8 cellular contexts compared by ENCODE assay signal in genomic region chr18:32049393-32050161, GRCh38. TPM values are rescaled to one million over a fixed set of nuclear protein-coding genes. Genes with fewer than 3 reads are reported as not detected.
A peak's percentile ranks its signal among the peaks of the same experiment; 100 is the strongest.
DNase-seq lines count a peak whose midpoint lies in the region; ATAC-seq and TF ChIP-seq lines count a peak whose summit lies in the region.

No MANE protein-coding gene starts in this region.

- peaks cover 39% of the 10 kb centered on the region for H3K4me1 Mint-ChIP-seq in CD8-positive, alpha-beta T cell (ENCODE audit: low read depth)
- H3K4me1 Mint-ChIP-seq in activated CD8-positive, alpha-beta T cell treated with anti-CD3 and anti-CD28 coated beads, Interleukin-2, amount 10 ng/mL, durations not matched to agents 7 days and 5 days (ENCODE audit: low read depth) = peaks cover 51% of the 10 kb centered on the region

- H3K27ac Mint-ChIP-seq in CD8-positive, alpha-beta T cell = peak overlapping the region; percentile 79
- peak overlapping the region; percentile 85 for H3K27ac Mint-ChIP-seq in activated CD8-positive, alpha-beta T cell treated with anti-CD3 and anti-CD28 coated beads, Interleukin-2, amount 10 ng/mL, durations not matched to agents 7 days and 5 days

- H3K27me3 ChIP-seq in CD8-positive, alpha-beta T cell (ENCODE audit: insufficient read depth, low read length) = no peaks in the 10 kb centered on the region
- H3K27me3 ChIP-seq in right atrium auricular region = no peaks in the 10 kb centered on the region

- no peaks in the 10 kb centered on the region for H3K27me3 Mint-ChIP-seq in CD8-positive, alpha-beta T cell (ENCODE audit: low read depth)
- H3K27me3 Mint-ChIP-seq in activated CD8-positive, alpha-beta T cell treated with anti-CD3 and anti-CD28 coated beads, Interleukin-2, amount 10 ng/mL, durations not matched to agents 7 days and 5 days (ENCODE audit: low read depth) = no peaks in the 10 kb centered on the region

- intact Hi-C loops in CD8-positive, alpha-beta T cell (cut with DNase I, micrococcal nuclease) = no loop called here

- peak; percentile 39 for ATAC-seq in CD8-positive, alpha-beta T cell
- peak; percentile 36 for ATAC-seq in HG03159 (IDR thresholded peaks at IDR 0.05; ENCODE audit: unreplicated experiment)
- peak; percentile 67 for ATAC-seq in activated CD8-positive, alpha-beta T cell treated with anti-CD3 and anti-CD28 coated beads, Interleukin-2, amount 10 ng/mL, durations not matched to agents 7 days and 5 days
- ATAC-seq in GM19467 (IDR thresholded peaks at IDR 0.05; ENCODE audit: unreplicated experiment) = no peak
- no peak for ATAC-seq in GM21526 (IDR thresholded peaks at IDR 0.05; ENCODE audit: low FRiP score, unreplicated experiment)

- no peak overlapping the region for H3K4me3 ChIP-seq in CD8-positive, alpha-beta T cell (ENCODE audit: low read depth, low read length)
- no peak overlapping the region for H3K4me3 ChIP-seq in right atrium auricular region

- no peaks in the 10 kb centered on the region for H3K9me3 ChIP-seq in CD8-positive, alpha-beta T cell (ENCODE audit: low read length)
- H3K9me3 ChIP-seq in right atrium auricular region = no peaks in the 10 kb centered on the region

- H3K36me3 ChIP-seq in CD8-positive, alpha-beta T cell (ENCODE audit: insufficient read depth, low read length) = peaks cover 22% of the 10 kb centered on the region
- no peaks in the 10 kb centered on the region for H3K36me3 ChIP-seq in right atrium auricular region

- no peak overlapping the region for H3K27ac ChIP-seq in CD8-positive, alpha-beta T cell (ENCODE audit: low read depth, low read length)
- H3K27ac ChIP-seq in right atrium auricular region = peak overlapping the region; percentile 0 to 45

- H3K4me3 Mint-ChIP-seq in CD8-positive, alpha-beta T cell = peak overlapping the region; percentile 24
- H3K4me3 Mint-ChIP-seq in activated CD8-positive, alpha-beta T cell treated with anti-CD3 and anti-CD28 coated beads, Interleukin-2, amount 10 ng/mL, durations not matched to agents 7 days and 5 days = peak overlapping the region; percentile 63

- peaks cover 68% of the 10 kb centered on the region for H3K36me3 Mint-ChIP-seq in CD8-positive, alpha-beta T cell
- peaks cover 68% of the 10 kb centered on the region for H3K36me3 Mint-ChIP-seq in activated CD8-positive, alpha-beta T cell treated with anti-CD3 and anti-CD28 coated beads, Interleukin-2, amount 10 ng/mL, durations not matched to agents 7 days and 5 days (ENCODE audit: low read depth)

- H3K9me3 Mint-ChIP-seq in CD8-positive, alpha-beta T cell = no peaks in the 10 kb centered on the region
- H3K9me3 Mint-ChIP-seq in activated CD8-positive, alpha-beta T cell treated with anti-CD3 and anti-CD28 coated beads, Interleukin-2, amount 10 ng/mL, durations not matched to agents 7 days and 5 days (ENCODE audit: insufficient read depth) = no peaks in the 10 kb centered on the region

- peak; percentile 9 to 64 (median 37) for DNase-seq in CD8-positive, alpha-beta T cell
- DNase-seq in activated CD8-positive, alpha-beta T cell treated with anti-CD3 and anti-CD28 coated beads, Interleukin-2, amount 10 ng/mL, durations not matched to agents 7 days and 5 days = peak; percentile 78
- no peak for DNase-seq in right atrium auricular region (ENCODE audit: low spot score)
- peak; percentile 26 for DNase-seq in stimulated activated CD8-positive, alpha-beta memory T cell treated with anti-CD3 and anti-CD28 coated beads, Interleukin-4, amount 100 ng/mL, for 24 hours (ENCODE audit: low read depth)
- DNase-seq in inferior parietal cortex (ENCODE audit: extremely low spot score) = no peak

- POLR2A ChIA-PET in CD8-positive, alpha-beta T cell (lab: Charles Lee) = interaction anchor here (1.0 to 3.5 kb wide), 5 partner anchors 9 to 106 kb away, joined by 3 to 18 read pairs (median 4); partner anchors contain the start of genes RNF125 and TRAPPC8
- POLR2A ChIA-PET in activated CD8-positive, alpha-beta T cell treated with anti-CD3 and anti-CD28 coated beads, Interleukin-2, amount 10 ng/mL, durations not matched to agents 7 days and 5 days (lab: Charles Lee) = interaction anchor here (0.9 to 3.5 kb wide), 8 partner anchors 9 to 42 kb away, joined by 3 to 28 read pairs (median 5); partner anchors contain the start of genes RNF125 and RNF138

- CTCF ChIA-PET in CD8-positive, alpha-beta T cell (lab: Charles Lee) = interaction anchor here (0.6 to 1.9 kb wide), 6 partner anchors 22 to 308 kb away, joined by 3 to 6 read pairs (median 4); partner anchors contain the start of gene RNF125
- CTCF ChIA-PET in activated CD8-positive, alpha-beta T cell treated with anti-CD3 and anti-CD28 coated beads, Interleukin-2, amount 10 ng/mL, durations not matched to agents 7 days and 5 days (lab: Charles Lee) = interaction anchor here (1.0 to 3.1 kb wide), 10 partner anchors 9 to 108 kb away, joined by 3 to 27 read pairs (median 7); partner anchors contain the start of genes RNF125 and TRAPPC8

- H3K4me1 ChIP-seq in CD8-positive, alpha-beta T cell (ENCODE audit: insufficient read depth, low read length) = peaks cover 24% of the 10 kb centered on the region
- peaks cover 0 to 16% of the 10 kb centered on the region in 2 donors for H3K4me1 ChIP-seq in right atrium auricular region

- TF ChIP-seq CTCF in CD8-positive, alpha-beta T cell (IDR thresholded peaks at IDR 0.05) = no peak
- no peak for TF ChIP-seq CTCF in right atrium auricular region (IDR thresholded peaks at IDR 0.05)

RNA-seq across cellular contexts. Expression of gene RNF125, which starts 31.0 kb away (rescaled TPM):
- 100 to 1,000 TPM; 162 to 177 TPM for total RNA-seq in CD8-positive, alpha-beta T cell
- 10 to 100 TPM; 26.5 to 27.9 TPM for total RNA-seq in activated CD8-positive, alpha-beta T cell treated with anti-CD3 and anti-CD28 coated beads, Interleukin-2, amount 10 ng/mL, durations not matched to agents 7 days and 5 days
- 1 to 10 TPM; 1.7 to 5.6 TPM for total RNA-seq in right atrium auricular region

RNA-seq across cellular contexts. Expression of gene RNF138, which starts 42.1 kb away (rescaled TPM):
- 100 to 1,000 TPM; 198 to 219 TPM for total RNA-seq in CD8-positive, alpha-beta T cell
- 10 to 100 TPM; 84.2 to 94.3 TPM for total RNA-seq in activated CD8-positive, alpha-beta T cell treated with anti-CD3 and anti-CD28 coated beads, Interleukin-2, amount 10 ng/mL, durations not matched to agents 7 days and 5 days
- 10 to 100 TPM in 1 of 2 donors, 1 to 10 TPM in 1; 5.5 to 11.3 TPM for total RNA-seq in right atrium auricular region

Comparison
In these comparisons a context has a peak if more than half of its experiments do, and no peak if none do; other contexts are left out.
1. ATAC-seq: peak in CD8-positive, alpha-beta T cell (single experiment), HG03159 (single experiment) and activated CD8-positive, alpha-beta T cell treated with anti-CD3 and anti-CD28 coated beads, Interleukin-2, amount 10 ng/mL, durations not matched to agents 7 days and 5 days (single experiment); none in GM19467 (single experiment) and GM21526 (single experiment).
2. DNase-seq: peak in CD8-positive, alpha-beta T cell (7 of 7), activated CD8-positive, alpha-beta T cell treated with anti-CD3 and anti-CD28 coated beads, Interleukin-2, amount 10 ng/mL, durations not matched to agents 7 days and 5 days (single experiment) and stimulated activated CD8-positive, alpha-beta memory T cell treated with anti-CD3 and anti-CD28 coated beads, Interleukin-4, amount 100 ng/mL, for 24 hours (single experiment); none in right atrium auricular region (single experiment) and inferior parietal cortex (single experiment).
3. RNA of gene RNF125, which starts 31.0 kb away (total RNA-seq): 162 to 177 TPM in CD8-positive, alpha-beta T cell; 26.5 to 27.9 TPM in activated CD8-positive, alpha-beta T cell treated with anti-CD3 and anti-CD28 coated beads, Interleukin-2, amount 10 ng/mL, durations not matched to agents 7 days and 5 days and 1.7 to 5.6 TPM in right atrium auricular region; every median in the first group is over 4 times any median in the second.
4. RNA of gene RNF138, which starts 42.1 kb away (total RNA-seq): 198 to 219 TPM in CD8-positive, alpha-beta T cell and 84.2 to 94.3 TPM in activated CD8-positive, alpha-beta T cell treated with anti-CD3 and anti-CD28 coated beads, Interleukin-2, amount 10 ng/mL, durations not matched to agents 7 days and 5 days; 5.5 to 11.3 TPM in right atrium auricular region; every median in the first group is over 4 times any median in the second.